Comparison of ENCODE assay signal across 2 cellular contexts in genomic region chr7:111192614-111193053, GRCh38.
TF ChIP-seq lines count a peak whose summit lies in the region.

No MANE protein-coding gene starts in this region.

TF ChIP-seq in GM23338, 12 proteins besides CTCF, POLR2A, EP300 and RAD21 (continued from another document):
- TF ChIP-seq ETS1 (IDR thresholded peaks at IDR 0.05) (no peak), REST (IDR thresholded peaks at IDR 0.05; ENCODE audit: unreplicated experiment) (no peak), ZNF462 (CRISPR knock-in tag; IDR thresholded peaks at IDR 0.05) (no peak), POLR2AphosphoS5 (IDR thresholded peaks at IDR 0.05; ENCODE audit: low read depth) (no peak)

TF ChIP-seq in HepG2, 621 proteins besides CTCF, POLR2A, EP300 and RAD21 (continued from another document and continues in another):
- no peak for TF ChIP-seq NFAT5 (CRISPR knock-in tag; IDR thresholded peaks at IDR 0.05)
- TF ChIP-seq ZNF430 (CRISPR knock-in tag; IDR thresholded peaks at IDR 0.05) = no peak
- TF ChIP-seq ARID5B (CRISPR knock-in tag; IDR thresholded peaks at IDR 0.05) = peak; percentile 81
- TF ChIP-seq PAXIP1 (CRISPR knock-in tag; conservative IDR thresholded peaks at IDR 0.05) = peak; percentile 50; the same call in 1 of the 2 replicates
- no peak for TF ChIP-seq E2F2 (CRISPR knock-in tag; IDR thresholded peaks at IDR 0.05; ENCODE audit: borderline replicate concordance)
- TF ChIP-seq MED1 (CRISPR knock-in tag; IDR thresholded peaks at IDR 0.05) = no peak
- TF ChIP-seq SOX6 (IDR thresholded peaks at IDR 0.05) = no peak
- peak; percentile 50; the same call in 1 of the 2 replicates for TF ChIP-seq SOX6 (CRISPR knock-in tag; IDR thresholded peaks at IDR 0.05)
- TF ChIP-seq PATZ1 (CRISPR knock-in tag; IDR thresholded peaks at IDR 0.05) = no peak
- peak; percentile 56; the same call in 1 of the 2 replicates for TF ChIP-seq ISL2 (CRISPR knock-in tag; IDR thresholded peaks at IDR 0.05)
- no peak for TF ChIP-seq SMC3 (IDR thresholded peaks at IDR 0.05; ENCODE audit: low read length)
- no peak for TF ChIP-seq ZNF747 (CRISPR knock-in tag; IDR thresholded peaks at IDR 0.05; ENCODE audit: borderline replicate concordance)
- no peak for TF ChIP-seq KLF6 (CRISPR knock-in tag; IDR thresholded peaks at IDR 0.05)
- no peak for TF ChIP-seq RBM22 (optimal IDR thresholded peaks at IDR 0.05; ENCODE audit: low read length)
- no peak for TF ChIP-seq MED13 (CRISPR knock-in tag; IDR thresholded peaks at IDR 0.05)
- no peak for TF ChIP-seq SAFB2 (CRISPR knock-in tag; IDR thresholded peaks at IDR 0.05; ENCODE audit: borderline replicate concordance, low read depth)
- TF ChIP-seq GLMP (CRISPR knock-in tag; IDR thresholded peaks at IDR 0.05; ENCODE audit: borderline replicate concordance) = no peak
- TF ChIP-seq ZNF816 (CRISPR knock-in tag; IDR thresholded peaks at IDR 0.05; ENCODE audit: borderline replicate concordance) = no peak
- TF ChIP-seq ZNF180 (CRISPR knock-in tag; IDR thresholded peaks at IDR 0.05; ENCODE audit: borderline replicate concordance, low read depth) = no peak
- no peak for TF ChIP-seq DZIP1 (CRISPR knock-in tag; IDR thresholded peaks at IDR 0.05)
- no peak for TF ChIP-seq ZNF362 (CRISPR knock-in tag; IDR thresholded peaks at IDR 0.05; ENCODE audit: borderline replicate concordance)
- no peak for TF ChIP-seq MAFG (CRISPR knock-in tag; IDR thresholded peaks at IDR 0.05)
- TF ChIP-seq CEBPG (CRISPR knock-in tag; IDR thresholded peaks at IDR 0.05) = peak; percentile 81
- TF ChIP-seq ZFP91 (CRISPR knock-in tag; IDR thresholded peaks at IDR 0.05; ENCODE audit: borderline replicate concordance) = no peak
- no peak for TF ChIP-seq CC2D1A (CRISPR knock-in tag; IDR thresholded peaks at IDR 0.05)
- no peak for TF ChIP-seq FOSL2 (CRISPR knock-in tag; IDR thresholded peaks at IDR 0.05)
- TF ChIP-seq NFE2L1 (CRISPR knock-in tag; IDR thresholded peaks at IDR 0.05; ENCODE audit: borderline replicate concordance) = no peak
- TF ChIP-seq NRL (CRISPR knock-in tag; IDR thresholded peaks at IDR 0.05; ENCODE audit: borderline replicate concordance) = no peak
- TF ChIP-seq KDM1A (CRISPR knock-in tag; IDR thresholded peaks at IDR 0.05) = no peak
- TF ChIP-seq ELF3 (CRISPR knock-in tag; IDR thresholded peaks at IDR 0.05) = no peak
- no peak for TF ChIP-seq MIER2 (CRISPR knock-in tag; IDR thresholded peaks at IDR 0.05)
